19 cellular contexts compared by ENCODE assay signal in the genomic region with DNA sequence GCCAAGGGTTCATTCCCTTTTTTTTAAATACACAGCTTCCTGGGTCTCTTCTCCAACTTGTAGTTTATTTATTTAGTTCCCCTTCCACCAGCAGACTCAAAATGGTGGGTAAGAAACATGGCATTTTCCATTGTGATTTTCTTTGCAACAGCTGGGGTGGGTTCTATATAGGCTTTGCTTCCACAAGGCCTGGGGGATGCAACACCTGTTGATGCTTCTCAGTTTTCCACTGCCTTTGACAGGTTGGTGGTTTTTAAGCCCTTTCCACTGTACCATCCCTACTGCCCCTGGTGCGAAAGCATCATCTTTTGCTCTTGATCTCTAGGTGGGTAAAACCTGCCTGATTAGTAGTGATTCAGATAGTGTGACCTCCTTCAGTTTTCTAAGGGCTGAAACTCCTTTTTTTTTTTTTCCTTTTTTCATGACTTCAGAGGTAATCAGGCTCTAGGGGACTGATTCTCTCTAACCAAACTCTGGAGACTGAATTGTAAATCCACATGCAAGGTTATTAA. TPM values are rescaled to one million over a fixed set of nuclear protein-coding genes. Genes with fewer than 3 reads are reported as not detected.
DNase-seq lines count a peak whose midpoint lies in the region; ATAC-seq, FAIRE-seq and TF ChIP-seq lines count a peak whose summit lies in the region.
"Had no signal": no experiment of that assay in that cellular context is flagged by ENCODE, and none has a peak within 500 bp of the region (broad histone marks: within the 10 kb centered on the region; RNA-seq: fewer than 3 reads in every experiment).

No MANE protein-coding gene starts in this region.

- no peak for ATAC-seq in CD4-positive, CD25-positive, alpha-beta regulatory T cell (ENCODE audit: low read depth in 2 of 2)
- ATAC-seq in T-helper 17 cell (no peak), GM19351 (IDR thresholded peaks at IDR 0.05; ENCODE audit: unreplicated experiment) (no peak)
- ATAC-seq: foreskin keratinocyte, left colon had no signal

- H3K4me3 ChIP-seq in CD4-positive, CD25-positive, alpha-beta regulatory T cell (ENCODE audit: low read depth, low read length), result no peak overlapping the region
- H3K4me3 ChIP-seq: BLaER1 treated with 17β-estradiol and CSF1 and Interleukin-3, amounts not matched to agents 10 nM and 100 nM; spleen; upper lobe of left lung had no signal

- peaks cover 33 to 54% (median 40%) of the 10 kb centered on the region in 4 donors for H3K4me1 Mint-ChIP-seq in CD4-positive, CD25-positive, alpha-beta regulatory T cell
- H3K4me1 Mint-ChIP-seq in T-helper 17 cell (peaks cover 26% of the 10 kb centered on the region), nephron progenitor cell (peaks cover 14% of the 10 kb centered on the region)

- no peaks in the 10 kb centered on the region for H3K27me3 Mint-ChIP-seq in CD4-positive, CD25-positive, alpha-beta regulatory T cell
- H3K27me3 Mint-ChIP-seq in T-helper 17 cell, result no peaks in the 10 kb centered on the region
- no peaks in the 10 kb centered on the region for H3K27me3 Mint-ChIP-seq in nephron progenitor cell (ENCODE audit: low read depth, poor library complexity)
- H3K27me3 Mint-ChIP-seq: brain had no signal

- no peak for FAIRE-seq in RCC 7860 (lab: Jason Lieb, UNC)
- FAIRE-seq: H54 had no signal

- H3K27ac Mint-ChIP-seq in CD4-positive, CD25-positive, alpha-beta regulatory T cell, result peak overlapping the region in 2 of 3 donors; percentile 3 to 74
- peak overlapping the region; percentile 85 for H3K27ac Mint-ChIP-seq in T-helper 17 cell
- H3K27ac Mint-ChIP-seq in nephron progenitor cell, result peak overlapping the region; percentile 29

- no peak for TF ChIP-seq CTCF in nephron progenitor cell (IDR thresholded peaks at IDR 0.05)

- H3K36me3 ChIP-seq in CD4-positive, CD25-positive, alpha-beta regulatory T cell (ENCODE audit: control insufficient read depth, insufficient read depth, low read length), result no peaks in the 10 kb centered on the region
- H3K36me3 ChIP-seq: upper lobe of left lung had no signal

- peak; percentile 18 for DNase-seq in NCI-H2171 treated with DMSO at 0.1 percent for 48 hours (lab: John Stamatoyannopoulos, UW)
- no peak for DNase-seq in NCI-H2171 (lab: John Stamatoyannopoulos, UW)
- DNase-seq in CD4-positive, CD25-positive, alpha-beta regulatory T cell, result no peak
- DNase-seq in T-helper 17 cell, result no peak
- no peak for DNase-seq in nephron progenitor cell
- DNase-seq in RCC 7860 (ENCODE audit: low spot score), result no peak
- no peak for DNase-seq in stimulated activated naive CD4-positive, alpha-beta T cell treated with Interleukin-2 at 50 U/mL for 16 hours (lab: John Stamatoyannopoulos, UW)
- DNase-seq: activated naive CD4-positive, alpha-beta T cell; cortex of kidney; DMS53; foreskin keratinocyte; Kasumi-1; left colon; spleen; upper lobe of left lung had no signal

- peaks cover 10% of the 10 kb centered on the region for H3K36me3 Mint-ChIP-seq in CD4-positive, CD25-positive, alpha-beta regulatory T cell
- peaks cover 2% of the 10 kb centered on the region for H3K36me3 Mint-ChIP-seq in T-helper 17 cell (ENCODE audit: low read depth)
- peaks cover 24% of the 10 kb centered on the region for H3K36me3 Mint-ChIP-seq in nephron progenitor cell (ENCODE audit: low read depth)

- H3K4me1 ChIP-seq in CD4-positive, CD25-positive, alpha-beta regulatory T cell (ENCODE audit: control insufficient read depth, insufficient read depth, low read length, poor library complexity, severe bottlenecking), result peaks cover 9% of the 10 kb centered on the region
- H3K4me1 ChIP-seq: foreskin keratinocyte had no signal

- no peaks in the 10 kb centered on the region for H3K9me3 Mint-ChIP-seq in CD4-positive, CD25-positive, alpha-beta regulatory T cell
- H3K9me3 Mint-ChIP-seq in nephron progenitor cell, result peaks cover 4% of the 10 kb centered on the region
- H3K9me3 Mint-ChIP-seq: brain had no signal

- no peaks in the 10 kb centered on the region for H3K9me3 ChIP-seq in CD4-positive, CD25-positive, alpha-beta regulatory T cell (ENCODE audit: control insufficient read depth in 2 of 2, low read length in 2 of 2)
- H3K9me3 ChIP-seq in T-helper 17 cell (ENCODE audit: control insufficient read depth, low read length, poor library complexity, severe bottlenecking), result no peaks in the 10 kb centered on the region
- H3K9me3 ChIP-seq: spleen, upper lobe of left lung had no signal

- H3K27me3 ChIP-seq in CD4-positive, CD25-positive, alpha-beta regulatory T cell (ENCODE audit: control insufficient read depth, insufficient read depth, low read length), result no peaks in the 10 kb centered on the region
- H3K27me3 ChIP-seq: BLaER1 treated with 17β-estradiol and CSF1 and Interleukin-3, amounts not matched to agents 10 nM and 100 nM; foreskin keratinocyte; spleen; upper lobe of left lung had no signal

- H3K27ac ChIP-seq in CD4-positive, CD25-positive, alpha-beta regulatory T cell (ENCODE audit: insufficient read depth, low read length, poor library complexity, severe bottlenecking), result no peak overlapping the region
- H3K27ac ChIP-seq: foreskin keratinocyte, upper lobe of left lung had no signal

- H3K4me3 Mint-ChIP-seq in CD4-positive, CD25-positive, alpha-beta regulatory T cell, result peak overlapping the region; percentile 3 to 83 (median 66)
- H3K4me3 Mint-ChIP-seq in T-helper 17 cell (peak overlapping the region; percentile 68), nephron progenitor cell (no peak overlapping the region)

RNA-seq across cellular contexts. Expression of a gene that starts 8.5 kb away (rescaled TPM):
- 77.1 TPM for total RNA-seq in CD4-positive, CD25-positive, alpha-beta regulatory T cell
- 10 to 100 TPM; 12.8 to 15.4 (median 13.5) TPM for polyA plus RNA-seq in CD4-positive, CD25-positive, alpha-beta regulatory T cell
- total RNA-seq in T-helper 17 cell, result 10 to 100 TPM; 74.0 to 74.5 TPM

RNA-seq across cellular contexts. Expression of a gene that starts 22.9 kb away (rescaled TPM):
- total RNA-seq in CD4-positive, CD25-positive, alpha-beta regulatory T cell, result 57.0 TPM
- polyA plus RNA-seq in CD4-positive, CD25-positive, alpha-beta regulatory T cell, result 10 to 100 TPM; 20.4 to 28.9 (median 24.6) TPM
- 10 to 100 TPM; 50.1 to 59.8 TPM for total RNA-seq in T-helper 17 cell

RNA-seq across cellular contexts. Expression of a gene that starts 29.4 kb away (rescaled TPM):
- 0.37 TPM for total RNA-seq in CD4-positive, CD25-positive, alpha-beta regulatory T cell
- polyA plus RNA-seq in CD4-positive, CD25-positive, alpha-beta regulatory T cell, result under 1 TPM in 3 of 4 donors, not detected in 1; 0.22 to 0.64 (median 0.27) TPM
- not detected for total RNA-seq in T-helper 17 cell

Comparison
In these comparisons a context has a peak if more than half of its experiments do, and no peak if none do; other contexts are left out.
1. H3K27ac Mint-ChIP-seq: peak in every context shown above with its lines; median percentile 85 in T-helper 17 cell; 38 in CD4-positive, CD25-positive, alpha-beta regulatory T cell; 29 in nephron progenitor cell.